20 cellular contexts compared by ENCODE assay signal in genomic region chr2:6394266-6394665, GRCh38.
A peak's percentile ranks its signal among the peaks of the same experiment; 100 is the strongest.
DNase-seq lines count a peak whose midpoint lies in the region; ATAC-seq and TF ChIP-seq lines count a peak whose summit lies in the region.
"Had no signal": no experiment of that assay in that cellular context is flagged by ENCODE, and none has a peak within 500 bp of the region (broad histone marks: within the 10 kb centered on the region; RNA-seq: fewer than 3 reads in every experiment).

No MANE protein-coding gene starts in this region.

- no peak overlapping the region for H3K27ac Mint-ChIP-seq in CD4-positive, alpha-beta T cell
- H3K27ac Mint-ChIP-seq: CD14-positive monocyte had no signal

- intact Hi-C loops in CD4-positive, alpha-beta T cell (cut with DNase I, micrococcal nuclease): no loop called here

- H3K9me3 ChIP-seq in MM.1S (replicated peaks; ENCODE audit: insufficient read depth, low read length) (no peaks in the 10 kb centered on the region), WERI-Rb-1 (ENCODE audit: severe bottlenecking) (peaks cover 2% of the 10 kb centered on the region)
- no peaks in the 10 kb centered on the region for H3K9me3 ChIP-seq in CD4-positive, alpha-beta T cell (ENCODE audit: control insufficient read depth, low read length)
- H3K9me3 ChIP-seq: SJCRH30 had no signal

- no peak overlapping the region for H2AFZ ChIP-seq in MM.1S (ENCODE audit: low read length)
- H2AFZ ChIP-seq: GM23248, PC-9 had no signal

- H4K20me1 ChIP-seq in MM.1S (ENCODE audit: insufficient read depth, low read length): no peaks in the 10 kb centered on the region

- H3K36me3 Mint-ChIP-seq in CD4-positive, alpha-beta T cell (ENCODE audit: low read depth): no peaks in the 10 kb centered on the region
- H3K36me3 Mint-ChIP-seq: CD14-positive monocyte had no signal

- H3K9me2 ChIP-seq in MM.1S (replicated peaks; ENCODE audit: insufficient read depth, low read length): no peaks in the 10 kb centered on the region

- no peak overlapping the region for H3K4me3 ChIP-seq in kidney epithelial cell (ENCODE audit: low read depth, low read length)
- no peak overlapping the region for H3K4me3 ChIP-seq in MM.1S (ENCODE audit: low read length)
- H3K4me3 ChIP-seq in WERI-Rb-1 (ENCODE audit: low read depth, low read length): no peak overlapping the region
- H3K4me3 ChIP-seq: GM23248, PC-9, SJCRH30 had no signal

- H3K27ac ChIP-seq in MM.1S (ENCODE audit: low read length) (no peak overlapping the region), WERI-Rb-1 (no peak overlapping the region)
- no peak overlapping the region for H3K27ac ChIP-seq in CD4-positive, alpha-beta T cell (ENCODE audit: low read depth, low read length)
- H3K27ac ChIP-seq: GM23248, PC-9, SJCRH30 had no signal

- CTCF ChIA-PET in CD4-positive, alpha-beta T cell (lab: Charles Lee): no interaction called here

- H3K36me3 ChIP-seq in kidney epithelial cell (ENCODE audit: control insufficient read depth, insufficient read depth, low read length): no peaks in the 10 kb centered on the region
- H3K36me3 ChIP-seq in MM.1S (replicated peaks; ENCODE audit: insufficient read depth, low read length): no peaks in the 10 kb centered on the region
- no peaks in the 10 kb centered on the region for H3K36me3 ChIP-seq in WERI-Rb-1
- H3K36me3 ChIP-seq: SJCRH30 had no signal

- no peak for ATAC-seq in GM21515 (IDR thresholded peaks at IDR 0.05; ENCODE audit: unreplicated experiment)
- ATAC-seq in CD4-positive, alpha-beta T cell (ENCODE audit: poor library complexity): no peak
- ATAC-seq: HCT116 had no signal

- POLR2A ChIA-PET in CD4-positive, alpha-beta T cell (lab: Charles Lee): no interaction called here

- H3K79me2 ChIP-seq in MM.1S (ENCODE audit: low read length): no peaks in the 10 kb centered on the region

- TF ChIP-seq CTCF in kidney epithelial cell (IDR thresholded peaks at IDR 0.05; ENCODE audit: insufficient read depth, low read length, poor library complexity, severe bottlenecking) (no peak), MM.1S (IDR thresholded peaks at IDR 0.05; ENCODE audit: low read length) (no peak), WERI-Rb-1 (IDR thresholded peaks at IDR 0.05; ENCODE audit: low read depth, low read length) (no peak)
- TF ChIP-seq CTCF in CD4-positive, alpha-beta T cell (IDR thresholded peaks at IDR 0.05): no peak

- no peak overlapping the region for H3K4me3 Mint-ChIP-seq in CD4-positive, alpha-beta T cell
- H3K4me3 Mint-ChIP-seq: CD14-positive monocyte had no signal

- no peaks in the 10 kb centered on the region for H3K4me1 ChIP-seq in MM.1S (ENCODE audit: low read length)
- H3K4me1 ChIP-seq: SJCRH30 had no signal

- no peak overlapping the region for H3K9ac ChIP-seq in MM.1S (ENCODE audit: low read length)
- H3K9ac ChIP-seq: GM23248 had no signal

- H3K4me1 Mint-ChIP-seq in CD4-positive, alpha-beta T cell (ENCODE audit: low read depth): no peaks in the 10 kb centered on the region
- H3K4me1 Mint-ChIP-seq: CD14-positive monocyte had no signal

- H3K4me2 ChIP-seq in MM.1S (ENCODE audit: low read depth, low read length): no peak overlapping the region
- H3K4me2 ChIP-seq: PC-9 had no signal

- H3K27me3 Mint-ChIP-seq in CD4-positive, alpha-beta T cell: no peaks in the 10 kb centered on the region

- H3K27me3 ChIP-seq in kidney epithelial cell (ENCODE audit: control insufficient read depth, insufficient read depth, low read length) (no peaks in the 10 kb centered on the region), MM.1S (replicated peaks; ENCODE audit: insufficient read depth, low read length) (no peaks in the 10 kb centered on the region), WERI-Rb-1 (ENCODE audit: insufficient read depth, low read depth, severe bottlenecking) (no peaks in the 10 kb centered on the region)
- H3K27me3 ChIP-seq in CD4-positive, alpha-beta T cell (ENCODE audit: control insufficient read depth, insufficient read depth, low read length): no peaks in the 10 kb centered on the region
- H3K27me3 ChIP-seq: SJCRH30 had no signal

- no peaks in the 10 kb centered on the region for H3F3A ChIP-seq in MM.1S (ENCODE audit: insufficient read depth, low read length)

- H3K9me3 Mint-ChIP-seq in CD4-positive, alpha-beta T cell: peaks cover 8% of the 10 kb centered on the region

- peak; percentile 18 for DNase-seq in DMS53 treated with DMSO at 0.1 percent for 48 hours (lab: John Stamatoyannopoulos, UW; ENCODE audit: unreplicated experiment)
- peak; percentile 72 for DNase-seq in NCI-H1105 treated with DMSO at 0.1 percent for 48 hours (lab: John Stamatoyannopoulos, UW)
- DNase-seq in NCI-H69 (lab: John Stamatoyannopoulos, UW): peak; percentile 10
- DNase-seq in kidney epithelial cell (ENCODE audit: low read depth): peak; percentile 19
- no peak for DNase-seq in MM.1S
- no peak for DNase-seq in CD4-positive, alpha-beta T cell
- no peak for DNase-seq in WERI-Rb-1
- DNase-seq: AML-193, COR-L47, GM23248, MV-4-11, NCI-H1930, NCI-H226, NCI-H526 treated with DMSO at 0.1 percent for 48 hours, PC-9, SJCRH30, T-helper 2 cell had no signal

Comparison
In these comparisons a context has a peak if more than half of its experiments do, and no peak if none do; other contexts are left out.
1. DNase-seq: peak in DMS53 treated with DMSO at 0.1 percent for 48 hours (single experiment), NCI-H1105 treated with DMSO at 0.1 percent for 48 hours (single experiment), NCI-H69 (single experiment) and kidney epithelial cell (single experiment); none in MM.1S (single experiment), CD4-positive, alpha-beta T cell (0 of 10) and WERI-Rb-1 (single experiment).